ENCODE assay signal across 26 cellular contexts in the genomic region with DNA sequence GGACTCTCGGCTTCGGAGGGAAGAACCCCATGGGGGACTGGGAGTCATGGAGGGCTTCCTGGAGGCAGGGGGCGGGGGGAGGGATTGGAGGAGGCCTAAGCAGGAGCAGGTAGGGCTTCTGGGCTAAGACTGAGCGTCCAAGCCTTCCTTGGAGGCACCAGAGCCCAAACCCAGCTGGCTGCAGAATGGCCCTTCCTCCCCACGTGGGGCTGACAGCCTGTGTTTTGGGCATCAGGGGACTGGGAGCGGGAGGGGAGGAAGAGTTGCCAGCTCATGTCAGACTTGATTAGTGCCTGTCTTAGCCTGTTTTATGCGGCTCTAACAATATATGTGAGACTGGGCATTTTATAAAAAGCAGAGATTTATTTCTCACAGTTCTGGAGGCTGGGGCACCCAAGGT. TPM values are rescaled to one million over a fixed set of nuclear protein-coding genes. Genes with fewer than 3 reads are reported as not detected.
"Had no signal": no experiment of that assay in that cellular context is flagged by ENCODE, and none has a peak within 500 bp of the region (broad histone marks: within the 10 kb centered on the region; RNA-seq: fewer than 3 reads in every experiment).

No MANE protein-coding gene starts in this region.

- H3K9me3 Mint-ChIP-seq: central memory CD8-positive, alpha-beta T cell; dendritic cell treated with granulocyte-macrophage colony-stimulating factor and Interleukin-4, amounts not matched to agents 40 ng/mL and 50 ng/mL, for 4 days; mesothelial cell of epicardium had no signal

- H3K36me3 ChIP-seq: colonic mucosa, esophagus muscularis mucosa, gastrocnemius medialis, heart right ventricle, lower lobe of right lung had no signal

- H3K27me3 ChIP-seq: colonic mucosa, gastrocnemius medialis had no signal

- H3K27me3 Mint-ChIP-seq: dendritic cell treated with granulocyte-macrophage colony-stimulating factor and Interleukin-4, amounts not matched to agents 40 ng/mL and 50 ng/mL, for 4 days had no signal

- H3K4me1 ChIP-seq: colonic mucosa, esophagus muscularis mucosa, gastrocnemius medialis, heart right ventricle, lower lobe of right lung had no signal

- DNase-seq: cerebellar nuclear complex; colonic mucosa; cortex of kidney; effector CD4-positive, alpha-beta T cell; effector memory CD4-positive, alpha-beta T cell; foreskin melanocyte; gastrocnemius medialis; glutamatergic neuron; head of caudate nucleus; heart right ventricle; hippocampal formation; kidney glomerular epithelial cell; left colon; left ventricle myocardium superior; lower lobe of right lung; mesenchymal stem cell; mucosa of descending colon had no signal

- H3K36me3 Mint-ChIP-seq: mesothelial cell of epicardium had no signal

- H3K4me1 Mint-ChIP-seq: central memory CD8-positive, alpha-beta T cell; mesothelial cell of epicardium had no signal

- H3K4me3 ChIP-seq: colonic mucosa, esophagus muscularis mucosa, gastrocnemius medialis, heart right ventricle, lower lobe of right lung, mucosa of descending colon had no signal

- H3K9me3 ChIP-seq: colonic mucosa, gastrocnemius medialis, heart right ventricle, lower lobe of right lung, mucosa of descending colon had no signal

- H3K27ac ChIP-seq: colonic mucosa, esophagus muscularis mucosa, gastrocnemius medialis, heart right ventricle, lower lobe of right lung had no signal

- ATAC-seq: gastrocnemius medialis, heart right ventricle, left colon, left lobe of liver, left ventricle myocardium superior, lower lobe of right lung, mucosa of descending colon had no signal

- H3K4me3 Mint-ChIP-seq: central memory CD8-positive, alpha-beta T cell; dendritic cell treated with granulocyte-macrophage colony-stimulating factor and Interleukin-4, amounts not matched to agents 40 ng/mL and 50 ng/mL, for 4 days; mesothelial cell of epicardium had no signal

- H3K27ac Mint-ChIP-seq: dendritic cell treated with granulocyte-macrophage colony-stimulating factor and Interleukin-4, amounts not matched to agents 40 ng/mL and 50 ng/mL, for 4 days; mesothelial cell of epicardium had no signal

RNA-seq across cellular contexts. Expression of a gene that starts 38.9 kb away (rescaled TPM):
- total RNA-seq: chondrocyte, endothelial cell of umbilical vein, fibroblast of lung, lung microvascular endothelial cell had no signal
- polyA plus RNA-seq: endothelial cell of umbilical vein had no signal
